Comparison of ENCODE assay signal across 19 cellular contexts in the genomic region with DNA sequence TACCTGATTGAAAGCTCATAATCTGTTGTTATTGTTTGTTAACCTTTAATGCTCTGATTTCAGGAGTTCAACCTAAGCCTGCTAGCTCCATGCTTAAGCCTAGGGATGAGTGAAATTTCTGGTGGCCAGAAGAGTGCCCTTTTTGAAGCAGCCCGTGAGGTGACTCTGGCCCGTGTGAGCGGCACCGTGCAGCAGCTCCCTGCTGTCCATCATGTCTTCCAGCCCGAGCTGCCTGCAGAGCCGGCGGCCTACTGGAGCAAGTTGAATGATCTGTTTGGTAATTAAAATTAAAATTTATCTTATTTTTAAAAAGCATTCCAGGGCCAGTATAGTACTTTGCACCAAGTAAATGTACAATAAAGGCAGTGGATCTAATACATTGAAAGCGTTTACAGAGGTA.
"Had no signal": no experiment of that assay in that cellular context is flagged by ENCODE, and none has a peak within 500 bp of the region (broad histone marks: within the 10 kb centered on the region; RNA-seq: fewer than 3 reads in every experiment).

No MANE protein-coding gene starts in this region.

- DNase-seq: naive B cell; naive thymus-derived CD8-positive, alpha-beta T cell; nephron progenitor cell; nucleus accumbens; right cardiac atrium; right lobe of liver; spleen; stimulated activated CD4-positive, alpha-beta T cell treated with anti-CD3 and anti-CD28 coated beads, Interleukin-12 subunit alpha, Interleukin-12 subunit beta, amount 100 ng/mL, for 4 hours; stimulated activated CD4-positive, alpha-beta T cell treated with anti-CD3 and anti-CD28 coated beads, Interleukin-1b, Interleukin-23, amount 100 ng/mL, for 48 hours; stimulated activated CD4-positive, alpha-beta T cell treated with anti-CD3 and anti-CD28 coated beads, Interleukin-4, amount 100 ng/mL, for 1 hour; stimulated activated CD4-positive, alpha-beta T cell treated with anti-CD3 and anti-CD28 coated beads, Interleukin-4, amount 100 ng/mL, for 4 hours; stimulated activated CD8-positive, alpha-beta memory T cell treated with anti-CD3 and anti-CD28 coated beads, Interleukin-4, amount 100 ng/mL, for 48 hours; stimulated activated naive CD4-positive, alpha-beta T cell; stimulated activated naive CD8-positive, alpha-beta T cell treated with anti-CD3 and anti-CD28 coated beads, Interleukin-15, amount 100 ng/mL, for 72 hours; stimulated activated naive CD8-positive, alpha-beta T cell treated with anti-CD3 and anti-CD28 coated beads, Interleukin-15, Interleukin-2, amounts not matched to agents 100 U/mL and 50 U/mL, for 24 hours; substantia nigra; testis; transverse colon; upper lobe of right lung had no signal
